Comparison of ENCODE assay signal across 10 cellular contexts in genomic region chr10:6128591-6129383, GRCh38. TPM values are rescaled to one million over a fixed set of nuclear protein-coding genes. Genes with fewer than 3 reads are reported as not detected.
A peak's percentile ranks its signal among the peaks of the same experiment; 100 is the strongest.
DNase-seq lines count a peak whose midpoint lies in the region; ATAC-seq and TF ChIP-seq lines count a peak whose summit lies in the region.
"Had no signal": no experiment of that assay in that cellular context is flagged by ENCODE, and none has a peak within 500 bp of the region (broad histone marks: within the 10 kb centered on the region; RNA-seq: fewer than 3 reads in every experiment).

No MANE protein-coding gene starts in this region.

- H3K9ac ChIP-seq in GM23248: 0 out of 2 replicates have a peak overlapping the region, but pooled peaks have one; percentile 14

- no peaks in the 10 kb centered on the region for H4K20me1 ChIP-seq in GM23248 (ENCODE audit: insufficient read depth)

- peak overlapping the region; percentile 83 for H3K4me2 ChIP-seq in GM23248 (ENCODE audit: unreplicated experiment)

- intact Hi-C loops in ovary (cut with DNase I): loop anchor here in 1 of 4 donors (1.0 kb wide), 1 partner anchor 18 kb away; no protein-coding TSS in a partner anchor

- 26% methylated on average over 17 of the region's 17 CpGs for WGBS in GM23248 (ENCODE audit: low coverage in 1 of 2, low lambda C conversion rate in 2 of 2, missing lambda C conversion rate in 2 of 2), 2 experiments
- WGBS in ovary, 3 donors: 18 to 25% (median 22%) methylated on average over 17 of the region's 17 CpGs

- TF ChIP-seq POLR2A in ovary (IDR thresholded peaks at IDR 0.05): no peak

- no peaks in the 10 kb centered on the region for H3K79me2 ChIP-seq in GM23248 (ENCODE audit: insufficient read depth)

- TF ChIP-seq EP300 in ovary (IDR thresholded peaks at IDR 0.05): no peak

- H3K27ac ChIP-seq in GM23248 (no peak overlapping the region), ovary (peak overlapping the region in 1 of 2 donors; percentile 67)
- H3K27ac ChIP-seq: RWPE1 had no signal

- H3K36me3 ChIP-seq in GM23248 (ENCODE audit: low read depth) (no peaks in the 10 kb centered on the region), ovary (no peaks in the 10 kb centered on the region)

- H3K4me3 ChIP-seq in GM23248 (peak overlapping the region; percentile 57), fibroblast of pulmonary artery (replicated peaks; ENCODE audit: low read depth, low read length) (no peak overlapping the region), ovary (no peak overlapping the region)

- in situ Hi-C loops in GM23248 (cut with MboI): no loop called here

- no peak for TF ChIP-seq CTCF in fibroblast of pulmonary artery (IDR thresholded peaks at IDR 0.05; ENCODE audit: low read length, missing control alignments)
- no peak for TF ChIP-seq CTCF in ovary (IDR thresholded peaks at IDR 0.05)

- no peaks in the 10 kb centered on the region for H3K9me2 ChIP-seq in GM23248 (ENCODE audit: insufficient read depth)

- peaks cover 8% of the 10 kb centered on the region for H3F3A ChIP-seq in GM23248 (ENCODE audit: insufficient read depth)

- H3K27me3 ChIP-seq in GM23248 (replicated peaks; ENCODE audit: insufficient read depth): no peaks in the 10 kb centered on the region
- no peaks in the 10 kb centered on the region for H3K27me3 ChIP-seq in ovary

- peaks cover 16% of the 10 kb centered on the region for H3K4me1 ChIP-seq in GM23248 (ENCODE audit: insufficient read depth)
- peaks cover 12% of the 10 kb centered on the region for H3K4me1 ChIP-seq in ovary (ENCODE audit: insufficient read depth)

- DNase-seq in GM23248 (peak; percentile 70), RPMI7951 (ENCODE audit: low read depth) (peak; percentile 80), fibroblast of pulmonary artery (ENCODE audit: low read depth) (peak; percentile 51), ovary (peak; percentile 53 to 66 (median 62))
- DNase-seq: stimulated activated naive CD4-positive, alpha-beta T cell treated with Interleukin-2 at 50 U/mL for 16 hours had no signal

- H2AFZ ChIP-seq in GM23248: peak overlapping the region; percentile 63

- ATAC-seq in HG02938 (IDR thresholded peaks at IDR 0.05; ENCODE audit: unreplicated experiment) (no peak), HG03139 (IDR thresholded peaks at IDR 0.05; ENCODE audit: unreplicated experiment) (no peak), GM18517 (IDR thresholded peaks at IDR 0.05; ENCODE audit: unreplicated experiment) (no peak)
- ATAC-seq: HCT116 had no signal

- no peaks in the 10 kb centered on the region for H3K9me3 ChIP-seq in GM23248 (ENCODE audit: low read depth)
- no peaks in the 10 kb centered on the region for H3K9me3 ChIP-seq in ovary

RNA-seq across cellular contexts. Expression of gene RBM17, which starts 40.0 kb away (rescaled TPM):
- 24.1 and 35.7 TPM in 2 replicates for total RNA-seq in GM23248 (2014; rRNA removed; shearing (Covaris generic))
- 84.2 and 99.9 TPM in 2 replicates for polyA plus RNA-seq in GM23248 (2016; fragmentation: Nextera tagmentation; extraction: Ambion mirVana)
- total RNA-seq in RPMI7951 (2014; rRNA removed; shearing (Covaris generic)): 39.4 and 40.2 TPM in 2 replicates
- total RNA-seq in ovary: 10 to 100 TPM; 56.2 to 89.7 (median 70.3) TPM
- polyA plus RNA-seq in ovary: 10 to 100 TPM; 62.1 to 94.4 TPM
